ENCODE assay signal across 8 cellular contexts in genomic region chr12:76028649-76029277, GRCh38. TPM values are rescaled to one million over a fixed set of nuclear protein-coding genes. Genes with fewer than 3 reads are reported as not detected.
DNase-seq lines count a peak whose midpoint lies in the region; ATAC-seq, FAIRE-seq and TF ChIP-seq lines count a peak whose summit lies in the region.

No MANE protein-coding gene starts in this region.

- FAIRE-seq in urothelium cell line (lab: Jason Lieb, UNC): no peak

- CTCF ChIA-PET in AG04449 (lab: Yijun Ruan, JAX): interaction anchor here (0.9 to 11.7 kb wide), 3 partner anchors 130 to 502 kb away, joined by 3 to 130 read pairs (median 3); no protein-coding TSS in a partner anchor

- ATAC-seq in GM18873 (IDR thresholded peaks at IDR 0.05; ENCODE audit: low FRiP score, unreplicated experiment): no peak

- TF ChIP-seq CTCF in AG04449 (IDR thresholded peaks at IDR 0.05; ENCODE audit: insufficient read depth, low read length, missing control alignments): no peak
- TF ChIP-seq CTCF in choroid plexus epithelial cell (conservative IDR thresholded peaks at IDR 0.05; ENCODE audit: low read depth, low read length): no peak

- no peak overlapping the region for H3K27ac ChIP-seq in substantia nigra (ENCODE audit: low read depth, low read length, poor library complexity, severe bottlenecking)

- POLR2A ChIA-PET in AG04449 (lab: Yijun Ruan, JAX): no interaction called here

- H3K36me3 ChIP-seq in MG63: peaks cover 24% of the 10 kb centered on the region
- H3K36me3 ChIP-seq in mucosa of stomach (ENCODE audit: control insufficient read depth, insufficient read depth, low read length): no peaks in the 10 kb centered on the region

- peak overlapping the region; percentile 95 for H3K4me3 ChIP-seq in AG04449 (ENCODE audit: low read depth, low read length)
- peak overlapping the region; percentile 86 for H3K4me3 ChIP-seq in MG63
- H3K4me3 ChIP-seq in choroid plexus epithelial cell (ENCODE audit: low read depth, low read length): peak overlapping the region; percentile 97
- H3K4me3 ChIP-seq in mucosa of stomach (ENCODE audit: low read length): no peak overlapping the region

- peak overlapping the region; percentile 17 for H3K9ac ChIP-seq in mucosa of stomach (ENCODE audit: low read length)

- H3K27me3 ChIP-seq in MG63: no peaks in the 10 kb centered on the region
- H3K27me3 ChIP-seq in mucosa of stomach (ENCODE audit: control insufficient read depth, insufficient read depth, low read length): peaks cover 18% of the 10 kb centered on the region

- no peak for DNase-seq in AG04449 (ENCODE audit: low read depth, low spot score)
- DNase-seq in MG63: no peak
- DNase-seq in choroid plexus epithelial cell (ENCODE audit: low read depth): peak; percentile 38
- DNase-seq in urothelium cell line (ENCODE audit: low spot score): no peak
- no peak for DNase-seq in RPMI8226
- no peak for DNase-seq in substantia nigra (lab: John Stamatoyannopoulos, UW)

- H3K9me3 ChIP-seq in MG63 (no peaks in the 10 kb centered on the region), mucosa of stomach (ENCODE audit: control insufficient read depth, low read length) (no peaks in the 10 kb centered on the region)

- no peaks in the 10 kb centered on the region for H3K4me1 ChIP-seq in mucosa of stomach (ENCODE audit: control insufficient read depth, insufficient read depth, low read length)

RNA-seq across cellular contexts. Expression of gene PHLDA1, which starts 2.8 kb away (rescaled TPM):
- 13.5 and 13.8 TPM in 2 replicates for total RNA-seq in MG63 (2014; rRNA removed; shearing (Covaris generic); ENCODE audit: low replicate concordance)

RNA-seq across cellular contexts. Expression of gene NAP1L1, which starts 55.7 kb away (rescaled TPM):
- total RNA-seq in MG63 (2014; rRNA removed; shearing (Covaris generic); ENCODE audit: low replicate concordance): 645 and 1,086 TPM in 2 replicates
